Comparison of ENCODE assay signal across 8 cellular contexts in genomic region chr13:40789275-40790231, GRCh38. TPM values are rescaled to one million over a fixed set of nuclear protein-coding genes. Genes with fewer than 3 reads are reported as not detected.
A peak's percentile ranks its signal among the peaks of the same experiment; 100 is the strongest.
DNase-seq lines count a peak whose midpoint lies in the region; FAIRE-seq and TF ChIP-seq lines count a peak whose summit lies in the region.

Gene SLC25A15, plus strand, starts transcription at chr13:40789611. Its CDS starts 3,616 bp downstream, at chr13:40793227.

- H3K9me3 ChIP-seq in Loucy (ENCODE audit: insufficient read depth, low read depth, low read length) (no peaks in the 10 kb centered on the region), left ventricle myocardium inferior (replicated peaks) (no peaks in the 10 kb centered on the region), prostate gland (no peaks in the 10 kb centered on the region), uterus (no peaks in the 10 kb centered on the region)

- H3K4me3 ChIP-seq in GM12865 (ENCODE audit: low read depth, low read length) (peak within 1 kb of the TSS; percentile 92), Loucy (ENCODE audit: low read length, poor library complexity, severe bottlenecking) (peak within 1 kb of the TSS; percentile 77), left ventricle myocardium inferior (peak within 1 kb of the TSS; percentile 75), prostate gland (peak within 1 kb of the TSS; percentile 56 to 69), uterus (peak within 1 kb of the TSS; percentile 27 to 71)

- TF ChIP-seq CTCF in GM12865 (IDR thresholded peaks at IDR 0.05; ENCODE audit: insufficient read depth, low read depth, low read length, missing control alignments): peak; percentile 31
- TF ChIP-seq CTCF in Loucy (conservative IDR thresholded peaks at IDR 0.05; ENCODE audit: low read length): peak; percentile 36
- peak; percentile 49 for TF ChIP-seq CTCF in left ventricle myocardium inferior (IDR thresholded peaks at IDR 0.05; ENCODE audit: borderline replicate concordance)
- peak in 2 of 4 experiments; percentile 20 to 58 for TF ChIP-seq CTCF in prostate gland (IDR thresholded peaks at IDR 0.05)
- peak in 3 of 4 experiments; percentile 38 to 43 (median 42) for TF ChIP-seq CTCF in uterus (IDR thresholded peaks at IDR 0.05)

- H3K36me3 ChIP-seq in Loucy (ENCODE audit: insufficient read depth, low read length) (no peaks in the 10 kb centered on the region), left ventricle myocardium inferior (peaks cover 13% of the 10 kb centered on the region), prostate gland (no peaks in the 10 kb centered on the region), uterus (no peaks in the 10 kb centered on the region)

- H3K9ac ChIP-seq in Loucy (ENCODE audit: low read depth, low read length, poor library complexity, severe bottlenecking): peak within 1 kb of the TSS; percentile 89

- H3K9me2 ChIP-seq in Loucy (replicated peaks; ENCODE audit: low read depth, low read length): no peaks in the 10 kb centered on the region

- DNase-seq in GM12865 (ENCODE audit: low read depth) (peak; percentile 92), H54 (ENCODE audit: insufficient read length, low spot score) (peak; percentile 58), T-helper 1 cell (peak; percentile 52 to 74 (median 55)), amniotic stem cell (lab: John Stamatoyannopoulos, UW) (peak; percentile 43), left ventricle myocardium inferior (peak; percentile 85), prostate gland (ENCODE audit: low spot score) (peak; percentile 31), uterus (peak; percentile 59 to 73)

- no peaks in the 10 kb centered on the region for H4K20me1 ChIP-seq in Loucy (ENCODE audit: insufficient read depth, low read length, poor library complexity, severe bottlenecking)

- H3K79me2 ChIP-seq in Loucy (ENCODE audit: insufficient read depth, low read length): peaks cover 14% of the 10 kb centered on the region

- under 1% methylated on average over 80 of the region's 105 CpGs for WGBS in prostate gland

- H3K4me1 ChIP-seq in Loucy (ENCODE audit: insufficient read depth, low read length, poor library complexity, severe bottlenecking) (peaks cover 8% of the 10 kb centered on the region), left ventricle myocardium inferior (peaks cover 23% of the 10 kb centered on the region), prostate gland (replicated peaks) (no peaks in the 10 kb centered on the region), uterus (no peaks in the 10 kb centered on the region)

- H3K27me3 ChIP-seq in Loucy (ENCODE audit: insufficient read depth, low read length, poor library complexity, severe bottlenecking) (no peaks in the 10 kb centered on the region), left ventricle myocardium inferior (ENCODE audit: low read depth) (no peaks in the 10 kb centered on the region), prostate gland (replicated peaks; ENCODE audit: insufficient read depth) (no peaks in the 10 kb centered on the region), uterus (no peaks in the 10 kb centered on the region)

- TF ChIP-seq POLR2A in H54 (IDR thresholded peaks at IDR 0.05; ENCODE audit: low read depth, low read length) (peak; percentile 69), prostate gland (IDR thresholded peaks at IDR 0.05) (peak; percentile 29), uterus (IDR thresholded peaks at IDR 0.05) (peak in 1 of 2 donors; percentile 64)

- H2AFZ ChIP-seq in Loucy (ENCODE audit: low read length): peak within 1 kb of the TSS; percentile 87

- H3K27ac ChIP-seq in left ventricle myocardium inferior (replicated peaks) (peak within 1 kb of the TSS; percentile 92), prostate gland (peak within 1 kb of the TSS; percentile 76 to 83), uterus (peak within 1 kb of the TSS; percentile 89 to 90)

- H3F3A ChIP-seq in Loucy (ENCODE audit: low read depth): peaks cover 14% of the 10 kb centered on the region

- FAIRE-seq in H54 (lab: Jason Lieb, UNC): no peak

- H3K4me2 ChIP-seq in Loucy (ENCODE audit: low read depth, low read length, poor library complexity, severe bottlenecking): peak within 1 kb of the TSS; percentile 86

- intact Hi-C loops in left ventricle myocardium inferior (cut with micrococcal nuclease) (no loop called here), prostate gland (cut with DNase I) (loop anchor here (10.0 kb wide), 2 partner anchors 135 to 265 kb away; no protein-coding TSS in a partner anchor), uterus (cut with DNase I; ENCODE audit: low total_unique reads) (no loop called here)

RNA-seq across cellular contexts. Expression of gene SLC25A15, which starts in this region (rescaled TPM):
- total RNA-seq in left ventricle myocardium inferior: 5.4 TPM
- total RNA-seq in prostate gland: 10 to 100 TPM in 1 of 2 donors, 1 to 10 TPM in 1; 7.4 to 32.8 TPM
- total RNA-seq in uterus: 10 to 100 TPM in 1 of 4 donors, 1 to 10 TPM in 2, not detected in 1; 1.5 to 25.4 (median 5.0) TPM

Comparison
In these comparisons a context has a peak if more than half of its experiments do, and no peak if none do; other contexts are left out.
1. Peak in every context shown above with its lines: DNase-seq, H3K4me3 ChIP-seq and H3K27ac ChIP-seq.
2. DNase-seq: peak in every context shown above with its lines; median percentile 92 in GM12865; 85 in left ventricle myocardium inferior; 66 in uterus; 58 in H54; 55 in T-helper 1 cell; 43 in amniotic stem cell; 31 in prostate gland.